22 cellular contexts compared by ENCODE assay signal in the genomic region with DNA sequence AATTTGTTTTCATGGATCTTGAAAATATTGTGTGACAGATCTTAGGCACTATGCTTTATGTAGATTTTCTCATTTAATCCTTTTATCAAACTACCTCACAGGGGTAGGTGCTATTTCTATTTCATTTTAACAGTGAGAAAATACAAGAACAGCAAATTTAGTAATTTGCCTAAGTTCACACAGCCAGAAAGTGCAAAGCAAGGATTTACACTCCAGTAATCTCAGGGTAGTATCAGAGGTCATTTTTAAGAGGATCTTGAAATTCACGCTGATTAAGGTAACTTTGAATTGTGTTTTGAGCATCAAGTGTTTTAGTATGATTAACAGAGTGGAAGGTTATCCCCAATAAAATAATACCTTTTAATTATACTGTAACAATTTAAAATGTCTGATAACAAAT. TPM values are rescaled to one million over a fixed set of nuclear protein-coding genes. Genes with fewer than 3 reads are reported as not detected.
DNase-seq lines count a peak whose midpoint lies in the region; ATAC-seq, FAIRE-seq and TF ChIP-seq lines count a peak whose summit lies in the region.
"Had no signal": no experiment of that assay in that cellular context is flagged by ENCODE, and none has a peak within 500 bp of the region (broad histone marks: within the 10 kb centered on the region; RNA-seq: fewer than 3 reads in every experiment).

No MANE protein-coding gene starts in this region.

- H2AFZ ChIP-seq in OCI-LY3 (ENCODE audit: low read depth, low read length), result no peak overlapping the region

- no peak for TF ChIP-seq POLR2A in stomach (IDR thresholded peaks at IDR 0.05)

- H3K9me3 ChIP-seq in OCI-LY3 (ENCODE audit: insufficient read depth, low read length), result no peaks in the 10 kb centered on the region
- no peaks in the 10 kb centered on the region for H3K9me3 ChIP-seq in kidney (ENCODE audit: control insufficient read depth in 1 of 2, low read length in 2 of 2)
- no peaks in the 10 kb centered on the region for H3K9me3 ChIP-seq in stomach
- H3K9me3 ChIP-seq: BE2C had no signal

- peaks cover 15% of the 10 kb centered on the region for H3K4me1 ChIP-seq in OCI-LY3 (ENCODE audit: low read length)
- H3K4me1 ChIP-seq in kidney (ENCODE audit: control insufficient read depth in 1 of 2, insufficient read depth in 1 of 2, low read depth in 1 of 2, low read length in 2 of 2), result no peaks in the 10 kb centered on the region
- H3K4me1 ChIP-seq in stomach, result no peaks in the 10 kb centered on the region
- H3K4me1 ChIP-seq: BE2C had no signal

- H3K36me3 ChIP-seq in OCI-LY3 (replicated peaks; ENCODE audit: low read depth, low read length) (no peaks in the 10 kb centered on the region), kidney (ENCODE audit: control insufficient read depth in 1 of 2, insufficient read depth in 2 of 2, low read length in 2 of 2) (no peaks in the 10 kb centered on the region), stomach (no peaks in the 10 kb centered on the region)
- H3K36me3 ChIP-seq: BE2C had no signal

- H4K20me1 ChIP-seq in OCI-LY3 (ENCODE audit: insufficient read depth, low read length), result no peaks in the 10 kb centered on the region

- TF ChIP-seq CTCF in OCI-LY3 (IDR thresholded peaks at IDR 0.05; ENCODE audit: low read depth, low read length), result no peak
- no peak for TF ChIP-seq CTCF in kidney (IDR thresholded peaks at IDR 0.05; ENCODE audit: borderline replicate concordance, extremely low read depth, insufficient read depth)
- no peak for TF ChIP-seq CTCF in stomach (IDR thresholded peaks at IDR 0.05)

- peak; percentile 17 for FAIRE-seq in kidney (lab: Jason Lieb, UNC)
- FAIRE-seq: A204.1, K562 had no signal

- H3K27me3 ChIP-seq in OCI-LY3 (ENCODE audit: low read depth, low read length), result no peaks in the 10 kb centered on the region
- H3K27me3 ChIP-seq in stomach, result no peaks in the 10 kb centered on the region
- H3K27me3 ChIP-seq: BE2C had no signal

- ATAC-seq in GM18511 (IDR thresholded peaks at IDR 0.05; ENCODE audit: unreplicated experiment) (peak; percentile 51), GM18867 (IDR thresholded peaks at IDR 0.05; ENCODE audit: unreplicated experiment) (peak; percentile 58), HG02884 (IDR thresholded peaks at IDR 0.05; ENCODE audit: unreplicated experiment) (no peak)
- ATAC-seq: K562 had no signal

- H3K79me2 ChIP-seq in OCI-LY3 (ENCODE audit: low read length), result no peaks in the 10 kb centered on the region

- TF ChIP-seq EP300 in stomach (IDR thresholded peaks at IDR 0.05), result no peak

- H3K9ac ChIP-seq in OCI-LY3 (ENCODE audit: low read length) (no peak overlapping the region), kidney (ENCODE audit: low read length in 2 of 2) (no peak overlapping the region)

- H3K4me3 ChIP-seq in OCI-LY3 (ENCODE audit: low read length), result no peak overlapping the region
- H3K4me3 ChIP-seq in kidney (ENCODE audit: low read length in 2 of 2), result no peak overlapping the region
- no peak overlapping the region for H3K4me3 ChIP-seq in stomach
- H3K4me3 ChIP-seq: K562 had no signal

- intact Hi-C loops in kidney (cut with DNase I), result no loop called here
- intact Hi-C loops in stomach (cut with DNase I; ENCODE audit: low total_unique reads), result no loop called here

- H3K27ac ChIP-seq in OCI-LY3 (ENCODE audit: low read length) (no peak overlapping the region), kidney (ENCODE audit: low read depth in 2 of 2, low read length in 2 of 2) (no peak overlapping the region), stomach (no peak overlapping the region)
- H3K27ac ChIP-seq: HL-60 had no signal

- peak overlapping the region; percentile 32 for H3K4me2 ChIP-seq in OCI-LY3 (ENCODE audit: low read length)

- DNase-seq in kidney, result no peak
- no peak for DNase-seq in stomach
- no peak for DNase-seq in ecto neural progenitor cell (ENCODE audit: low spot score)
- DNase-seq: ACHN; BE2C; C1 segment of cervical spinal cord; CD4-positive, CD25-positive, alpha-beta regulatory T cell; CD8-positive, alpha-beta memory T cell; COR-L47; GDM1; GOT3; H7; IMR-90 had no signal

- 81 to 96% (median 92%) methylated on average over 1 of the region's 1 CpG for WGBS in stomach, 5 donors

RNA-seq across cellular contexts. Expression of a gene that starts 10.1 kb away (rescaled TPM):
- 3.6 TPM for total RNA-seq in kidney
- 9.9 TPM for polyA plus RNA-seq in kidney (ENCODE audit: insufficient read depth, low read depth, low replicate concordance)
- 1 to 10 TPM in 1 of 5 donors, not detected in 4; 2.8 TPM for total RNA-seq in stomach
- under 1 TPM in 2 of 3 donors, not detected in 1; 0.25 to 0.35 TPM for polyA plus RNA-seq in stomach
- total RNA-seq: CD4-positive, CD25-positive, alpha-beta regulatory T cell; CD8-positive, alpha-beta memory T cell; Daoy; HT1080; IMR-90; K562 had no signal
- polyA plus RNA-seq: CD4-positive, CD25-positive, alpha-beta regulatory T cell; CD8-positive, alpha-beta memory T cell; IMR-90; K562 had no signal
